Comparison of ENCODE assay signal across 25 cellular contexts in genomic region chr20:43642548-43642947, GRCh38. TPM values are rescaled to one million over a fixed set of nuclear protein-coding genes. Genes with fewer than 3 reads are reported as not detected.
A peak's percentile ranks its signal among the peaks of the same experiment; 100 is the strongest.
DNase-seq lines count a peak whose midpoint lies in the region; ATAC-seq, FAIRE-seq and TF ChIP-seq lines count a peak whose summit lies in the region.
"Had no signal": no experiment of that assay in that cellular context is flagged by ENCODE, and none has a peak within 500 bp of the region (broad histone marks: within the 10 kb centered on the region; RNA-seq: fewer than 3 reads in every experiment).

No MANE protein-coding gene starts in this region.

- H3K27ac ChIP-seq in PC-3 (ENCODE audit: low read length) = no peak overlapping the region
- H3K27ac ChIP-seq: BLaER1 had no signal

- no peaks in the 10 kb centered on the region for H3F3A ChIP-seq in PC-3 (ENCODE audit: low read length, unreplicated experiment)

- BruUV-seq in PC-3 (replicated peaks; lab: Mats Ljungman, UMichigan) = no TSS peak

- CTCF ChIA-PET in PC-3 (lab: Charles Lee) = interaction anchor here (0.7 kb wide), 1 partner anchor 56 kb away, joined by 4 read pairs; no protein-coding TSS in a partner anchor

- intact Hi-C loops in PC-3 (cut with micrococcal nuclease) (no loop called here), mucosa of descending colon (cut with DNase I, micrococcal nuclease) (no loop called here)

- POLR2A ChIA-PET in PC-3 (lab: Charles Lee; ENCODE audit: unreplicated experiment) = interaction anchor here (0.5 kb wide), 1 partner anchor 30 kb away, joined by 6 read pairs; no protein-coding TSS in a partner anchor

- H2AFZ ChIP-seq in PC-3 (ENCODE audit: low read length) = no peak overlapping the region

- H3K4me2 ChIP-seq in PC-3 (ENCODE audit: low read length) = no peak overlapping the region
- H3K4me2 ChIP-seq: BLaER1 had no signal

- no peaks in the 10 kb centered on the region for H4K20me1 ChIP-seq in PC-3 (ENCODE audit: low read length)
- H4K20me1 ChIP-seq: BLaER1 had no signal

- no peak overlapping the region for H3K9ac ChIP-seq in PC-3 (ENCODE audit: low read length)
- H3K9ac ChIP-seq: BLaER1 had no signal

- FAIRE-seq in HTR-8/SVneo (lab: Jason Lieb, UNC) = peak; percentile 93
- FAIRE-seq: A204.1, GM12878, GM12892, GM18507 had no signal

- H3K36me3 ChIP-seq in PC-3 (ENCODE audit: low read depth, low read length) (peaks cover 9% of the 10 kb centered on the region), mucosa of descending colon (ENCODE audit: low read depth) (no peaks in the 10 kb centered on the region)

- peak; percentile 88 for ATAC-seq in PC-3
- peak; percentile 74 for ATAC-seq in mucosa of descending colon
- ATAC-seq: GM12878 had no signal

- H3K79me2 ChIP-seq in PC-3 (ENCODE audit: low read length) = no peaks in the 10 kb centered on the region

- no peak overlapping the region for H3K4me3 ChIP-seq in PC-3 (ENCODE audit: low read length)
- no peak overlapping the region for H3K4me3 ChIP-seq in mucosa of descending colon
- H3K4me3 ChIP-seq: BLaER1, GM12878 had no signal

- no peak for DNase-seq in HTR-8/SVneo (ENCODE audit: insufficient read length, low spot score)
- no peak for DNase-seq in PC-3
- DNase-seq in mucosa of descending colon = no peak
- DNase-seq in cerebellar nuclear complex (lab: John Stamatoyannopoulos, UW) = no peak
- no peak for DNase-seq in activated CD4-positive, alpha-beta T cell treated with anti-CD3 and anti-CD28 coated beads, Interleukin-2, amount 50 U/mL, for 1 hour
- DNase-seq: 8988T; ACHN; BE2C; C1 segment of cervical spinal cord; CD4-positive, alpha-beta memory T cell; CD4-positive, CD25-positive, alpha-beta regulatory T cell; CD8-positive, alpha-beta memory T cell; COR-L47; DMS 273 treated with DMSO at 0.1 percent for 48 hours; DMS153; DMS53; DMS79; DND-41; EL; GDM1 had no signal

- no peaks in the 10 kb centered on the region for H3K27me3 ChIP-seq in PC-3 (ENCODE audit: low read length)
- H3K27me3 ChIP-seq: BE2C, BLaER1 had no signal

- H3K4me1 ChIP-seq in PC-3 (ENCODE audit: insufficient read depth, low read length) (no peaks in the 10 kb centered on the region), mucosa of descending colon (ENCODE audit: low read depth) (no peaks in the 10 kb centered on the region)
- H3K4me1 ChIP-seq: BE2C, BLaER1 had no signal

- H3K9me3 ChIP-seq in PC-3 (ENCODE audit: low read length) (no peaks in the 10 kb centered on the region), mucosa of descending colon (no peaks in the 10 kb centered on the region)
- H3K9me3 ChIP-seq: BE2C, BLaER1 had no signal

- TF ChIP-seq CTCF in PC-3 (conservative IDR thresholded peaks at IDR 0.05; ENCODE audit: low read depth, low read length) = no peak
- TF ChIP-seq CTCF in mucosa of descending colon (IDR thresholded peaks at IDR 0.05) = no peak

- no peaks in the 10 kb centered on the region for H3K9me2 ChIP-seq in PC-3 (replicated peaks; ENCODE audit: low read length)

RNA-seq across cellular contexts. Expression of gene MYBL2, which starts 24.4 kb away (rescaled TPM):
- total RNA-seq in PC-3 (2014; rRNA removed) (95.9 and 103 TPM in 2 replicates), mucosa of descending colon (10 to 100 TPM in 1 of 3 donors, 1 to 10 TPM in 2; 1.9 to 19.5 (median 5.1) TPM)

RNA-seq across cellular contexts. Expression of gene IFT52, which starts 51.8 kb away (rescaled TPM):
- total RNA-seq in PC-3 (2014; rRNA removed) = 22.9 and 23.0 TPM in 2 replicates
- total RNA-seq in mucosa of descending colon = 10 to 100 TPM; 19.5 to 24.1 (median 22.8) TPM
